Comparison of ENCODE assay signal across 24 cellular contexts in genomic region chr15:93454788-93455187, GRCh38.
"Had no signal": no experiment of that assay in that cellular context is flagged by ENCODE, and none has a peak within 500 bp of the region (broad histone marks: within the 10 kb centered on the region; RNA-seq: fewer than 3 reads in every experiment).

No MANE protein-coding gene starts in this region.

- ATAC-seq: effector memory CD8-positive, alpha-beta T cell; left lung; naive thymus-derived CD4-positive, alpha-beta T cell; right lobe of liver; stimulated activated naive B cell treated with anti-CD40 and anti-IgM and Interleukin-4, amounts not matched to agents 10 μg/mL and 1 μg/mL and 100 μg/mL, for 72 hours had no signal

- H3K36me3 Mint-ChIP-seq: immature natural killer cell; naive thymus-derived CD4-positive, alpha-beta T cell; stimulated activated naive B cell treated with anti-CD40 and anti-IgM and Interleukin-4, amounts not matched to agents 10 μg/mL and 1 μg/mL and 100 μg/mL, for 72 hours had no signal

- H3K9me3 ChIP-seq: colonic mucosa, esophagus squamous epithelium, left lung, right lobe of liver, thoracic aorta, tibial nerve, upper lobe of left lung had no signal

- H3K27me3 Mint-ChIP-seq: dendritic cell treated with granulocyte-macrophage colony-stimulating factor and Interleukin-4, amounts not matched to agents 40 ng/mL and 50 ng/mL, for 4 days; stimulated activated naive B cell treated with anti-CD40 and anti-IgM and Interleukin-4, amounts not matched to agents 10 μg/mL and 1 μg/mL and 100 μg/mL, for 72 hours had no signal

- H3K36me3 ChIP-seq: colonic mucosa, esophagus squamous epithelium, left lung, right lobe of liver, thoracic aorta, tibial nerve, upper lobe of left lung had no signal

- H3K4me3 Mint-ChIP-seq: dendritic cell treated with granulocyte-macrophage colony-stimulating factor and Interleukin-4, amounts not matched to agents 40 ng/mL and 50 ng/mL, for 4 days; effector memory CD8-positive, alpha-beta T cell; immature natural killer cell; naive thymus-derived CD4-positive, alpha-beta T cell; nephron; stimulated activated naive B cell treated with anti-CD40 and anti-IgM and Interleukin-4, amounts not matched to agents 10 μg/mL and 1 μg/mL and 100 μg/mL, for 72 hours; stimulated activated naive CD8-positive, alpha-beta T cell treated with anti-CD3 and anti-CD28 coated beads, Interleukin-15, Interleukin-2, amounts not matched to agents 100 ng/mL and 50 ng/mL, for 24 hours had no signal

- H3K27ac Mint-ChIP-seq: dendritic cell treated with granulocyte-macrophage colony-stimulating factor and Interleukin-4, amounts not matched to agents 40 ng/mL and 50 ng/mL, for 4 days; effector memory CD8-positive, alpha-beta T cell; immature natural killer cell; nephron; progenitor cell of endocrine pancreas; stimulated activated naive B cell treated with anti-CD40 and anti-IgM and Interleukin-4, amounts not matched to agents 10 μg/mL and 1 μg/mL and 100 μg/mL, for 72 hours; stimulated activated naive CD8-positive, alpha-beta T cell treated with anti-CD3 and anti-CD28 coated beads, Interleukin-15, Interleukin-2, amounts not matched to agents 100 ng/mL and 50 ng/mL, for 24 hours had no signal

- H3K27me3 ChIP-seq: colonic mucosa, esophagus squamous epithelium, left lung, right lobe of liver, tibial nerve, upper lobe of left lung had no signal

- H3K9me3 Mint-ChIP-seq: dendritic cell treated with granulocyte-macrophage colony-stimulating factor and Interleukin-4, amounts not matched to agents 40 ng/mL and 50 ng/mL, for 4 days; effector memory CD8-positive, alpha-beta T cell; immature natural killer cell; nephron; stimulated activated naive B cell treated with anti-CD40 and anti-IgM and Interleukin-4, amounts not matched to agents 10 μg/mL and 1 μg/mL and 100 μg/mL, for 72 hours; stimulated activated naive CD8-positive, alpha-beta T cell treated with anti-CD3 and anti-CD28 coated beads, Interleukin-15, Interleukin-2, amounts not matched to agents 100 ng/mL and 50 ng/mL, for 24 hours had no signal

- H3K4me3 ChIP-seq: colonic mucosa, esophagus squamous epithelium, left lung, right lobe of liver, thoracic aorta, tibial nerve, upper lobe of left lung had no signal

- H3K4me1 ChIP-seq: colonic mucosa, parathyroid adenoma, right lobe of liver had no signal

- DNase-seq: colonic mucosa; effector memory CD8-positive, alpha-beta T cell; erythroblast; esophagus squamous epithelium; foreskin melanocyte; hypothalamus; immature natural killer cell; left lung; mesenchymal stem cell; midbrain; naive thymus-derived CD4-positive, alpha-beta T cell; right lobe of liver; small intestine; stimulated activated CD4-positive, alpha-beta T cell treated with anti-CD3 and anti-CD28 coated beads, Interleukin-15, amount 100 ng/mL, for 24 hours; stimulated activated CD4-positive, alpha-beta T cell treated with anti-CD3 and anti-CD28 coated beads, Interleukin-2, amount 100 ng/mL, for 48 hours; stimulated activated naive B cell treated with anti-CD40 and anti-IgM and Interleukin-4, amounts not matched to agents 10 μg/mL and 1 μg/mL and 100 μg/mL, for 72 hours; upper lobe of left lung had no signal

- H3K4me1 Mint-ChIP-seq: immature natural killer cell; naive thymus-derived CD4-positive, alpha-beta T cell; stimulated activated naive B cell treated with anti-CD40 and anti-IgM and Interleukin-4, amounts not matched to agents 10 μg/mL and 1 μg/mL and 100 μg/mL, for 72 hours had no signal

- H3K27ac ChIP-seq: colonic mucosa, esophagus squamous epithelium, left lung, parathyroid adenoma, right lobe of liver, thoracic aorta, tibial nerve, upper lobe of left lung had no signal
